ENCODE assay signal across 10 cellular contexts in the genomic region with DNA sequence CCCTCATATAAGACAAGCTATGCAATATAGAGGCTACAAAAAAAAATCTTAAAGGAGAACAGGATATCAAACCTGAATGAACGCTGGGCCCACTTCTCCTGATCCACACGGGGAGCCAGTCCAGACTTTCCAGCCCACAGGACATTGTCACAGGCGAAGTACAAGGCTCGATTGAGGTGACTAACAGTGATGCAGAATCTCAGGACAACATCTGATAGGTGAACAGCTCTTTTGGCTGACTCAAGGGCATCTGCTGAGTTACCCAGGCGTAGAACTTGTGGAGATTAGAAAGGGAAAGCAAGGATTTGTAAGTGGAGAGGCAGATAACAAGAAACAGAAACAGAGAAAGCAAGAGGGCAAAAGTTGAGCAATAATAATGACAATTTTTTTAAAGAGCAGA. TPM values are rescaled to one million over a fixed set of nuclear protein-coding genes. Genes with fewer than 3 reads are reported as not detected.
DNase-seq lines count a peak whose midpoint lies in the region; ATAC-seq, FAIRE-seq and TF ChIP-seq lines count a peak whose summit lies in the region.
"Had no signal": no experiment of that assay in that cellular context is flagged by ENCODE, and none has a peak within 500 bp of the region (broad histone marks: within the 10 kb centered on the region; RNA-seq: fewer than 3 reads in every experiment).

No MANE protein-coding gene starts in this region.

- H3K27me3 Mint-ChIP-seq in IgD-negative memory B cell (no peaks in the 10 kb centered on the region), natural killer cell (ENCODE audit: low read depth in 2 of 2) (no peaks in the 10 kb centered on the region)

- SMC1A ChIA-PET in GM12878 (lab: Charles Lee; ENCODE audit: uncharacterized antibody, unreplicated experiment), result interaction anchor here (0.8 to 1.7 kb wide), 4 partner anchors 11 to 61 kb away, joined by 4 read pairs; a partner anchor contains a TSS

- no peak for TF ChIP-seq EP300 in GM12878 (IDR thresholded peaks at IDR 0.05; ENCODE audit: borderline replicate concordance in 1 of 2, control insufficient read depth in 1 of 2, low read depth in 2 of 2, low read length in 2 of 2)

- no TSS peak for BruUV-seq in GM12878 (replicated peaks; lab: Mats Ljungman, UMichigan)

- no peak overlapping the region for H2AFZ ChIP-seq in GM12878 (ENCODE audit: control insufficient read depth, low read depth, low read length)

- H4K20me1 ChIP-seq in GM12878 (ENCODE audit: control insufficient read depth, insufficient read depth), result no peaks in the 10 kb centered on the region

- H3K4me1 ChIP-seq in GM12878 (ENCODE audit: control insufficient read depth, insufficient read depth, low read length), result peaks cover 23% of the 10 kb centered on the region

- H3K9me3 Mint-ChIP-seq in IgD-negative memory B cell (no peaks in the 10 kb centered on the region), natural killer cell (no peaks in the 10 kb centered on the region)

- FAIRE-seq in GM12878 (lab: Jason Lieb, UNC), result no peak

- RAD21 ChIA-PET in GM12878 (lab: Charles Lee; ENCODE audit: unreplicated experiment), result interaction anchor here (1.5 to 1.8 kb wide), 2 partner anchors 24 to 48 kb away, joined by 4 read pairs; a partner anchor contains a TSS

- H3K4me1 Mint-ChIP-seq in IgD-negative memory B cell (peaks cover 16 to 31% (median 21%) of the 10 kb centered on the region in 3 donors), natural killer cell (peaks cover 33 to 43% of the 10 kb centered on the region in 2 donors)

- peaks cover 12% of the 10 kb centered on the region for H3K79me2 ChIP-seq in GM12878 (ENCODE audit: control insufficient read depth, insufficient read depth, low read length)

- TF ChIP-seq CTCF in GM12878 (IDR thresholded peaks at IDR 0.05 in 2 of 3, conservative IDR thresholded peaks at IDR 0.05 in 1 of 3; ENCODE audit: control insufficient read depth in 2 of 3, extremely low read depth in 1 of 3, insufficient read depth in 1 of 3, low read depth in 3 of 3, low read length in 3 of 3), result no peak
- no peak for TF ChIP-seq CTCF in natural killer cell (IDR thresholded peaks at IDR 0.05)

- intact Hi-C loops in GM12878 (cut with micrococcal nuclease; ENCODE audit: unreplicated experiment) (no loop called here), natural killer cell (cut with micrococcal nuclease) (no loop called here)

- POLR2A ChIA-PET in GM12878 (lab: Charles Lee), result interaction anchor here (0.5 to 2.4 kb wide), 4 partner anchors 11 to 73 kb away, joined by 3 to 8 read pairs (median 4); a partner anchor contains a TSS

- H3K4me3 Mint-ChIP-seq in IgD-negative memory B cell (peak overlapping the region; percentile 40 to 100 (median 84)), natural killer cell (peak overlapping the region; percentile 95)

- CTCF ChIA-PET in GM12878 (lab: Yijun Ruan, JAX), result interaction anchor here (0.9 to 1.4 kb wide), 6 partner anchors 9 to 69 kb away, joined by 3 to 7 read pairs (median 4); a partner anchor contains a TSS

- H3K27ac Mint-ChIP-seq in IgD-negative memory B cell, result peak overlapping the region in 2 of 3 donors; percentile 74 to 90
- peak overlapping the region; percentile 58 to 92 for H3K27ac Mint-ChIP-seq in natural killer cell

- H3K4me2 ChIP-seq in GM12878 (ENCODE audit: control insufficient read depth, insufficient read depth), result no peak overlapping the region

- H3K27me3 ChIP-seq in GM12878 (replicated peaks in 1 of 2; ENCODE audit: control insufficient read depth in 2 of 2, insufficient read depth in 2 of 2, low read length in 1 of 2), result no peaks in the 10 kb centered on the region

- no peaks in the 10 kb centered on the region for H3K9me3 ChIP-seq in GM12878 (replicated peaks; ENCODE audit: control insufficient read depth, insufficient read depth, low read length)

- H3K9ac ChIP-seq in GM12878 (ENCODE audit: control insufficient read depth, insufficient read depth, low read length), result no peak overlapping the region

- H3K36me3 Mint-ChIP-seq in IgD-negative memory B cell (peaks cover 2% of the 10 kb centered on the region), natural killer cell (peaks cover 20% of the 10 kb centered on the region)

- in situ Hi-C loops in Caki2 (cut with HindIII; ENCODE audit: low pct_unique_long_range_greater_than_20kb, low sequenced_read_pairs), result no loop called here
- in situ Hi-C loops in GM12878 (cut with MboI), result loop anchor here (5.0 kb wide), 1 partner anchor 59 kb away; a partner anchor contains a TSS

- WGBS in GM12878 (ENCODE audit: insufficient coverage, insufficient replicate concordance, low lambda C conversion rate, missing lambda C conversion rate), result 77% methylated on average over 5 of the region's 5 CpGs

- no peak overlapping the region for H3K27ac ChIP-seq in GM12878 (ENCODE audit: control insufficient read depth, insufficient read depth)

- peaks cover 0 to 8% of the 10 kb centered on the region in 2 experiments; a peak in 2 of 4 replicates for H3K36me3 ChIP-seq in GM12878 (ENCODE audit: control insufficient read depth in 2 of 2, insufficient read depth in 2 of 2, low read length in 1 of 2)

- no peak for TF ChIP-seq RAD21 in GM12878 (IDR thresholded peaks at IDR 0.05; ENCODE audit: insufficient read depth, low read depth, low read length)

- no peak for ATAC-seq in GM12878
- ATAC-seq in natural killer cell, result no peak
- ATAC-seq in GM18868 (IDR thresholded peaks at IDR 0.05; ENCODE audit: unreplicated experiment), result no peak
- no peak for ATAC-seq in GM21576 (IDR thresholded peaks at IDR 0.05; ENCODE audit: unreplicated experiment)
- ATAC-seq: sciatic nerve had no signal

- DNase-seq in Caki2 (ENCODE audit: low read depth), result peak; percentile 39
- DNase-seq in GM12878 (ENCODE audit: low read depth, low spot score), result no peak
- no peak for DNase-seq in natural killer cell
- no peak for DNase-seq in DMS53 (lab: John Stamatoyannopoulos, UW)
- DNase-seq: activated effector memory CD4-positive, alpha-beta T cell treated with anti-CD3 and anti-CD28 coated beads, Interleukin-2, amount 50 U/mL, for 16 hours; OCI-M1 had no signal

- peak overlapping the region; percentile 45; the same call in 1 of the 2 replicates for H3K4me3 ChIP-seq in GM12878

- TF ChIP-seq POLR2A in GM12878 (IDR thresholded peaks at IDR 0.05; ENCODE audit: low read depth, low read length), result no peak

RNA-seq across cellular contexts. Expression of a gene that starts 1.8 kb away (rescaled TPM):
- total RNA-seq in Caki2 (2014; rRNA removed; shearing (Covaris generic); ENCODE audit: low replicate concordance), result 23.9 and 36.0 TPM in 2 replicates
- polyA plus RNA-seq in IgD-negative memory B cell (42.3 TPM), GM12878 (2011; rRNA removed) (129 and 132 TPM in 2 replicates), GM12878 (2014; fragmentation: Illumina TruSeq; extraction: Trizol) (36.6 and 42.2 TPM in 2 replicates), GM12878 (2014; fragmentation: Nextera tagmentation; extraction: Ambion mirVana) (10 to 100 TPM; 44.8 to 69.4 TPM), GM12878 (2014; rRNA removed) (27.6 and 30.9 TPM in 2 replicates), GM12878 (2016; fragmentation: Nextera tagmentation; extraction: Ambion mirVana) (10 to 100 TPM; 48.0 to 52.9 TPM)
- 15.8 and 16.2 TPM in 2 replicates for total RNA-seq in GM12878 (2013; cell fraction: nucleolus; rRNA removed)
- total RNA-seq in GM12878 (2014; rRNA removed) (26.7 and 30.9 TPM in 2 replicates), GM12878 (2014; rRNA removed; fragmentation: Illumina TruSeq; extraction: Trizol) (24.9 TPM in 2 replicates), GM12878 (2021) (31.1 and 33.2 TPM in 2 replicates), natural killer cell (10 to 100 TPM; 20.6 to 26.0 (median 24.9) TPM)
- 14.2 TPM for polyA plus RNA-seq in GM12878 (2011; ENCODE audit: low read depth)
- 47.9 and 48.2 TPM in 2 replicates for polyA plus RNA-seq in GM12878 (2011; cell fraction: cytosol; rRNA removed)
- 30.1 TPM in 2 replicates for polyA plus RNA-seq in GM12878 (2011; cell fraction: nucleus; rRNA removed)
- 26.7 and 31.4 TPM in 2 replicates for polyA plus RNA-seq in GM12878 (2012)
- polyA minus RNA-seq in GM12878 (2011; rRNA and poly(A)+ RNA removed), result 33.9 and 34.6 TPM in 2 replicates
- 16.7 and 27.6 TPM in 2 replicates for polyA minus RNA-seq in GM12878 (2011; cell fraction: cytosol; rRNA and poly(A)+ RNA removed)
- polyA minus RNA-seq in GM12878 (2011; cell fraction: nucleus; rRNA and poly(A)+ RNA removed), result 6.8 and 10.9 TPM in 2 replicates

RNA-seq across cellular contexts. Expression of a gene that starts 6.9 kb away (rescaled TPM):
- total RNA-seq in Caki2 (2014; rRNA removed; shearing (Covaris generic); ENCODE audit: low replicate concordance), result not detected in 2 replicates
- polyA plus RNA-seq in IgD-negative memory B cell, result not detected
- total RNA-seq in GM12878 (2013; cell fraction: nucleolus; rRNA removed), result 1.1 and 1.5 TPM in 2 replicates
- total RNA-seq in GM12878 (2014; rRNA removed), result 0.22 and 0.51 TPM in 2 replicates
- 0.18 and 0.28 TPM in 2 replicates for total RNA-seq in GM12878 (2014; rRNA removed; fragmentation: Illumina TruSeq; extraction: Trizol)
- total RNA-seq in GM12878 (2021), result 0.49 and 0.53 TPM in 2 replicates
- 0.13 TPM for polyA plus RNA-seq in GM12878 (2011; ENCODE audit: low read depth)
- polyA plus RNA-seq in GM12878 (2011; rRNA removed), result 0.30 and 0.46 TPM in 2 replicates
- 0.28 and 0.43 TPM in 2 replicates for polyA plus RNA-seq in GM12878 (2011; cell fraction: cytosol; rRNA removed)
- 3.1 and 4.3 TPM in 2 replicates for polyA plus RNA-seq in GM12878 (2011; cell fraction: nucleus; rRNA removed)
- 0.25 and 0.51 TPM in 2 replicates for polyA plus RNA-seq in GM12878 (2012)
- 0.16 and 0.43 TPM in 2 replicates for polyA plus RNA-seq in GM12878 (2014; fragmentation: Illumina TruSeq; extraction: Trizol)
- under 1 TPM; 0.02 to 0.16 TPM for polyA plus RNA-seq in GM12878 (2014; fragmentation: Nextera tagmentation; extraction: Ambion mirVana)
- 0.46 and 0.78 TPM in 2 replicates for polyA plus RNA-seq in GM12878 (2014; rRNA removed)
- polyA plus RNA-seq in GM12878 (2016; fragmentation: Nextera tagmentation; extraction: Ambion mirVana), result under 1 TPM; 0.36 to 0.39 TPM
- polyA minus RNA-seq in GM12878 (2011; rRNA and poly(A)+ RNA removed), result 0.26 and 0.37 TPM in 2 replicates
- polyA minus RNA-seq in GM12878 (2011; cell fraction: cytosol; rRNA and poly(A)+ RNA removed), result not detected in 2 replicates
- polyA minus RNA-seq in GM12878 (2011; cell fraction: nucleus; rRNA and poly(A)+ RNA removed), result 0.48 and 0.77 TPM in 2 replicates
- 1 to 10 TPM in 2 of 3 donors, under 1 TPM in 1; 0.61 to 1.7 (median 1.1) TPM for total RNA-seq in natural killer cell

RNA-seq across cellular contexts. Expression of a gene that starts 10.5 kb away (rescaled TPM):
- total RNA-seq in Caki2 (2014; rRNA removed; shearing (Covaris generic); ENCODE audit: low replicate concordance), result 65.6 and 82.0 TPM in 2 replicates
- 183 TPM for polyA plus RNA-seq in IgD-negative memory B cell
- total RNA-seq in GM12878 (2013; cell fraction: nucleolus; rRNA removed), result 58.4 and 59.3 TPM in 2 replicates
- total RNA-seq in GM12878 (2014; rRNA removed), result 110 and 125 TPM in 2 replicates
- total RNA-seq in GM12878 (2014; rRNA removed; fragmentation: Illumina TruSeq; extraction: Trizol), result 200 and 230 TPM in 2 replicates
- total RNA-seq in GM12878 (2021), result 176 and 180 TPM in 2 replicates
- polyA plus RNA-seq in GM12878 (2011; ENCODE audit: low read depth), result 152 TPM
- 235 and 289 TPM in 2 replicates for polyA plus RNA-seq in GM12878 (2011; rRNA removed)
- 105 and 181 TPM in 2 replicates for polyA plus RNA-seq in GM12878 (2011; cell fraction: cytosol; rRNA removed)
- polyA plus RNA-seq in GM12878 (2011; cell fraction: nucleus; rRNA removed), result 93.6 and 102 TPM in 2 replicates
- 135 and 182 TPM in 2 replicates for polyA plus RNA-seq in GM12878 (2012)
- 191 and 262 TPM in 2 replicates for polyA plus RNA-seq in GM12878 (2014; fragmentation: Illumina TruSeq; extraction: Trizol)
- 1,000 to 10,000 TPM in 1 of 2 experiments, 100 to 1,000 TPM in 1; 665 to 1,248 TPM for polyA plus RNA-seq in GM12878 (2014; fragmentation: Nextera tagmentation; extraction: Ambion mirVana)
- polyA plus RNA-seq in GM12878 (2014; rRNA removed), result 178 and 198 TPM in 2 replicates
- polyA plus RNA-seq in GM12878 (2016; fragmentation: Nextera tagmentation; extraction: Ambion mirVana), result 100 to 1,000 TPM; 401 to 406 TPM
- 48.9 and 76.3 TPM in 2 replicates for polyA minus RNA-seq in GM12878 (2011; rRNA and poly(A)+ RNA removed)
- 38.2 and 49.3 TPM in 2 replicates for polyA minus RNA-seq in GM12878 (2011; cell fraction: cytosol; rRNA and poly(A)+ RNA removed)
- 31.9 and 40.9 TPM in 2 replicates for polyA minus RNA-seq in GM12878 (2011; cell fraction: nucleus; rRNA and poly(A)+ RNA removed)
- 100 to 1,000 TPM; 172 to 204 (median 200) TPM for total RNA-seq in natural killer cell

RNA-seq across cellular contexts. Expression of a gene that starts 31.1 kb away (rescaled TPM):
- total RNA-seq in Caki2 (2014; rRNA removed; shearing (Covaris generic); ENCODE audit: low replicate concordance), result not detected in 2 replicates
- not detected for polyA plus RNA-seq in IgD-negative memory B cell
- not detected in 2 replicates for total RNA-seq in GM12878 (2013; cell fraction: nucleolus; rRNA removed)
- total RNA-seq in GM12878 (2014; rRNA removed), result not detected in 2 replicates
- not detected in 2 replicates for total RNA-seq in GM12878 (2014; rRNA removed; fragmentation: Illumina TruSeq; extraction: Trizol)
- 0.08 TPM in 1 of 2 replicates, not detected in the other for total RNA-seq in GM12878 (2021)
- not detected for polyA plus RNA-seq in GM12878 (2011; ENCODE audit: low read depth)
- 0.01 TPM in 1 of 2 replicates, not detected in the other for polyA plus RNA-seq in GM12878 (2011; rRNA removed)
- polyA plus RNA-seq in GM12878 (2011; cell fraction: cytosol; rRNA removed), result not detected in 2 replicates
- 0.04 TPM in 1 of 2 replicates, not detected in the other for polyA plus RNA-seq in GM12878 (2011; cell fraction: nucleus; rRNA removed)
- not detected in 2 replicates for polyA plus RNA-seq in GM12878 (2012)
- polyA plus RNA-seq in GM12878 (2014; fragmentation: Illumina TruSeq; extraction: Trizol), result not detected in 2 replicates
- polyA plus RNA-seq in GM12878 (2014; fragmentation: Nextera tagmentation; extraction: Ambion mirVana), result not detected
- not detected in 2 replicates for polyA plus RNA-seq in GM12878 (2014; rRNA removed)
- not detected for polyA plus RNA-seq in GM12878 (2016; fragmentation: Nextera tagmentation; extraction: Ambion mirVana)
- polyA minus RNA-seq in GM12878 (2011; rRNA and poly(A)+ RNA removed), result 0.10 TPM in 1 of 2 replicates, not detected in the other
- polyA minus RNA-seq in GM12878 (2011; cell fraction: cytosol; rRNA and poly(A)+ RNA removed), result not detected in 2 replicates
- polyA minus RNA-seq in GM12878 (2011; cell fraction: nucleus; rRNA and poly(A)+ RNA removed), result not detected in 2 replicates
- under 1 TPM; 0.14 to 0.23 (median 0.23) TPM for total RNA-seq in natural killer cell

RNA-seq across cellular contexts. Expression of a gene that starts 41.1 kb away (rescaled TPM):
- 19.8 and 26.9 TPM in 2 replicates for total RNA-seq in Caki2 (2014; rRNA removed; shearing (Covaris generic); ENCODE audit: low replicate concordance)
- polyA plus RNA-seq in IgD-negative memory B cell (12.8 TPM), GM12878 (2011; rRNA removed) (48.2 and 53.1 TPM in 2 replicates), GM12878 (2014; fragmentation: Illumina TruSeq; extraction: Trizol) (18.4 and 20.0 TPM in 2 replicates), GM12878 (2014; fragmentation: Nextera tagmentation; extraction: Ambion mirVana) (10 to 100 TPM in 1 of 2 experiments, 1 to 10 TPM in 1; 5.5 to 12.2 TPM), GM12878 (2014; rRNA removed) (19.4 and 21.9 TPM in 2 replicates), GM12878 (2016; fragmentation: Nextera tagmentation; extraction: Ambion mirVana) (10 to 100 TPM in 1 of 2 experiments, 1 to 10 TPM in 1; 9.9 to 10.3 TPM)
- total RNA-seq in GM12878 (2013; cell fraction: nucleolus; rRNA removed), result 6.9 and 7.7 TPM in 2 replicates
- total RNA-seq in GM12878 (2014; rRNA removed) (16.7 and 19.7 TPM in 2 replicates), GM12878 (2014; rRNA removed; fragmentation: Illumina TruSeq; extraction: Trizol) (13.9 and 15.2 TPM in 2 replicates), GM12878 (2021) (23.4 and 23.6 TPM in 2 replicates), natural killer cell (10 to 100 TPM; 33.4 to 41.3 (median 38.2) TPM)
- 6.3 TPM for polyA plus RNA-seq in GM12878 (2011; ENCODE audit: low read depth)
- 35.5 and 51.0 TPM in 2 replicates for polyA plus RNA-seq in GM12878 (2011; cell fraction: cytosol; rRNA removed)
- polyA plus RNA-seq in GM12878 (2011; cell fraction: nucleus; rRNA removed), result 7.8 and 10.5 TPM in 2 replicates
- polyA plus RNA-seq in GM12878 (2012), result 9.9 and 10.2 TPM in 2 replicates
- polyA minus RNA-seq in GM12878 (2011; rRNA and poly(A)+ RNA removed), result 24.7 and 26.5 TPM in 2 replicates
- 11.0 and 11.3 TPM in 2 replicates for polyA minus RNA-seq in GM12878 (2011; cell fraction: cytosol; rRNA and poly(A)+ RNA removed)
- 2.7 and 4.4 TPM in 2 replicates for polyA minus RNA-seq in GM12878 (2011; cell fraction: nucleus; rRNA and poly(A)+ RNA removed)
